ENCODE assay signal across 8 cellular contexts in the genomic region with DNA sequence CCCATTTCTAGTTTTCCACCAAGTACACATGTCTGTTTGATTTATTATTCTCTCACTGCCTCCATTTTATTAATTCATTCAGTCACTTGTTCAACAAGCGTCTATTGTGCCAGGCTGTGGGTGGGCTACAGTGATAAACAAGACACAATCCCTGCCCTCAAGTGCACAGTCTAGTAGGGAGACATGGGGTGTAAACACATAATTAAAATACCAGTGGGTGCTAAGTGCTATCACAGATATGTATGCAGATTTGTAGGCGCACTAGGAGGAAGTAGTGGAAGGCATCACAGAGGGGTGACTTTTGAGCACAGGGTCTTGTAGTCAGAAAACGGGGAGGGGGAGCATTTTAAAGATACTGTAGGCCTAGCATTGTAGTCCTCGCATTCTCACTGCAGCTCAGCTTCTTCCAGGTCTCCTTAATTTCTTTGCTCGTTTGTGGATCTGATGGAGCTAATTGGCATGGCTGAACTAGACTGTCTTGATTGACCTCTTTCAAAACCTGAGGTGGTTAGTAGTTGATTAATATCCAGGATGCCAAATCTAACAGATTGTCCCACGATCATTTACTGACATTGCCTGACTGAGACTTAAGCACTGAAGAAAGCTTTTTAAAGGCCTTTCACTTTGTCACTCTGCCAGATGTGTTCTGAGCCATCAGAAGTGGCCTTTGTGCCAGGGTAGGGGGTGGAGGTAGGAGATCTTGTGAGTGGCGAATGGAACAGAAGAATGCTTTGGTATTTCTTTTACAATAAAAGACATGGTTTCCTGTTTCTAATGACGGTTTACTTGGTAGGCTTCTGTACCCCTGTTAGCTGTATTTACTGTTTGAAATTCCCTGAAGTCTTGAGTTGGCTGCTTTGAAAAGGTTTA.
DNase-seq lines count a peak whose midpoint lies in the region; ATAC-seq and TF ChIP-seq lines count a peak whose summit lies in the region.

No MANE protein-coding gene starts in this region.

- peak overlapping the region; percentile 60 for H3K27ac Mint-ChIP-seq in stimulated activated naive CD8-positive, alpha-beta T cell treated with anti-CD3 and anti-CD28 coated beads, Interleukin-15, Interleukin-2, amounts not matched to agents 100 ng/mL and 50 ng/mL, for 24 hours
- peak overlapping the region; percentile 80 for H3K27ac Mint-ChIP-seq in memory B cell

- peaks cover 66% of the 10 kb centered on the region for H3K4me1 Mint-ChIP-seq in stimulated activated naive CD8-positive, alpha-beta T cell treated with anti-CD3 and anti-CD28 coated beads, Interleukin-15, Interleukin-2, amounts not matched to agents 100 ng/mL and 50 ng/mL, for 24 hours (ENCODE audit: low read depth)
- peaks cover 45% of the 10 kb centered on the region for H3K4me1 Mint-ChIP-seq in memory B cell

- peak overlapping the region in 3 of 5 donors; percentile 4 to 48 (median 11) for H3K27ac ChIP-seq in adrenal gland

- no peak overlapping the region for H3K4me3 ChIP-seq in adrenal gland

- H3K4me3 Mint-ChIP-seq in stimulated activated naive CD8-positive, alpha-beta T cell treated with anti-CD3 and anti-CD28 coated beads, Interleukin-15, Interleukin-2, amounts not matched to agents 100 ng/mL and 50 ng/mL, for 24 hours: peak overlapping the region; percentile 9
- H3K4me3 Mint-ChIP-seq in memory B cell: no peak overlapping the region

- WGBS in adrenal gland, 4 donors: 51 to 54% (median 52%) methylated on average over 8 of the region's 8 CpGs

- H3K27me3 ChIP-seq in adrenal gland: no peaks in the 10 kb centered on the region

- no peak for DNase-seq in stimulated activated naive CD8-positive, alpha-beta T cell treated with anti-CD3 and anti-CD28 coated beads, Interleukin-15, Interleukin-2, amounts not matched to agents 100 U/mL and 50 U/mL, for 24 hours
- DNase-seq in adrenal gland (peak in 4 of 7 donors; percentile 42 to 54 (median 46)), memory B cell (ENCODE audit: low spot score in 2 of 2) (no peak), SW480 (ENCODE audit: low spot score) (no peak), SKM-1 treated with dmso at 0.1 percent for 144 hours (lab: John Stamatoyannopoulos, UW; ENCODE audit: unreplicated experiment) (no peak), GF-D8 (lab: John Stamatoyannopoulos, UW) (no peak)

- peaks cover 4% of the 10 kb centered on the region for H3K36me3 Mint-ChIP-seq in stimulated activated naive CD8-positive, alpha-beta T cell treated with anti-CD3 and anti-CD28 coated beads, Interleukin-15, Interleukin-2, amounts not matched to agents 100 ng/mL and 50 ng/mL, for 24 hours (ENCODE audit: low read depth)
- peaks cover 8% of the 10 kb centered on the region for H3K36me3 Mint-ChIP-seq in memory B cell

- peaks cover 25 to 46% of the 10 kb centered on the region in 2 donors for H3K4me1 ChIP-seq in adrenal gland (replicated peaks in 1 of 2)

- no peak for ATAC-seq in stimulated activated naive CD8-positive, alpha-beta T cell treated with anti-CD3 and anti-CD28 coated beads, Interleukin-15, Interleukin-2, amounts not matched to agents 100 U/mL and 50 U/mL, for 24 hours
- ATAC-seq in memory B cell (ENCODE audit: low read depth) (no peak), HG03354 (IDR thresholded peaks at IDR 0.05; ENCODE audit: poor library complexity, severe bottlenecking, unreplicated experiment) (no peak)

- no peaks in the 10 kb centered on the region for H3K36me3 ChIP-seq in adrenal gland (replicated peaks in 1 of 2)

- no peak for TF ChIP-seq POLR2A in adrenal gland (IDR thresholded peaks at IDR 0.05)

- intact Hi-C loops in adrenal gland (cut with DNase I): no loop called here

- TF ChIP-seq CTCF in adrenal gland (IDR thresholded peaks at IDR 0.05): no peak

- no peaks in the 10 kb centered on the region for H3K9me3 Mint-ChIP-seq in stimulated activated naive CD8-positive, alpha-beta T cell treated with anti-CD3 and anti-CD28 coated beads, Interleukin-15, Interleukin-2, amounts not matched to agents 100 ng/mL and 50 ng/mL, for 24 hours
- no peaks in the 10 kb centered on the region for H3K9me3 Mint-ChIP-seq in memory B cell

- no peaks in the 10 kb centered on the region for H3K27me3 Mint-ChIP-seq in stimulated activated naive CD8-positive, alpha-beta T cell treated with anti-CD3 and anti-CD28 coated beads, Interleukin-15, Interleukin-2, amounts not matched to agents 100 ng/mL and 50 ng/mL, for 24 hours
- no peaks in the 10 kb centered on the region for H3K27me3 Mint-ChIP-seq in memory B cell

- no peaks in the 10 kb centered on the region for H3K9me3 ChIP-seq in adrenal gland (replicated peaks in 1 of 3)

Comparison
In these comparisons a context has a peak if more than half of its experiments do, and no peak if none do; other contexts are left out.
1. DNase-seq: peak in adrenal gland (4 of 7); none in stimulated activated naive CD8-positive, alpha-beta T cell treated with anti-CD3 and anti-CD28 coated beads, Interleukin-15, Interleukin-2, amounts not matched to agents 100 U/mL and 50 U/mL, for 24 hours (single experiment), memory B cell (0 of 2), SW480 (single experiment), SKM-1 treated with dmso at 0.1 percent for 144 hours (single experiment) and GF-D8 (single experiment).